Comparison of ENCODE assay signal across 21 cellular contexts in genomic region chr3:38544926-38545325, GRCh38.
"Had no signal": no experiment of that assay in that cellular context is flagged by ENCODE, and none has a peak within 500 bp of the region (broad histone marks: within the 10 kb centered on the region; RNA-seq: fewer than 3 reads in every experiment).

No MANE protein-coding gene starts in this region.

- H3K27ac ChIP-seq: ascending aorta, breast epithelium, colonic mucosa, esophagus squamous epithelium, gastroesophageal sphincter, lower lobe of right lung, parathyroid adenoma, right lobe of liver, testis had no signal

- H3K4me3 ChIP-seq: ascending aorta, breast epithelium, colonic mucosa, esophagus squamous epithelium, gastroesophageal sphincter, lower lobe of right lung, right lobe of liver, smooth muscle cell, testis had no signal

- H3K9me3 ChIP-seq: ascending aorta, breast epithelium, colonic mucosa, esophagus squamous epithelium, gastroesophageal sphincter, lower lobe of right lung, right lobe of liver, testis had no signal

- H3K4me1 Mint-ChIP-seq: activated naive CD4-positive, alpha-beta T cell treated with anti-CD3 and anti-CD28 coated beads, Interleukin-2, amount 50 U/mL, for 24 hours had no signal

- H3K27me3 Mint-ChIP-seq: activated naive CD4-positive, alpha-beta T cell treated with anti-CD3 and anti-CD28 coated beads, Interleukin-2, amount 50 U/mL, for 24 hours had no signal

- ATAC-seq: gastroesophageal sphincter; left colon; lower lobe of right lung; natural killer cell treated with Interleukin-12 subunit alpha and Interleukin-12 subunit beta and Interleukin-15 and Interleukin-18, amount 100 ng/mL, for 72 hours; right lobe of liver; WTC11 had no signal

- H3K36me3 ChIP-seq: ascending aorta, breast epithelium, colonic mucosa, esophagus squamous epithelium, gastroesophageal sphincter, lower lobe of right lung, right lobe of liver had no signal

- H3K27me3 ChIP-seq: ascending aorta, breast epithelium, colonic mucosa, esophagus squamous epithelium, gastroesophageal sphincter, right lobe of liver, testis had no signal

- H3K4me3 Mint-ChIP-seq: activated naive CD4-positive, alpha-beta T cell treated with anti-CD3 and anti-CD28 coated beads, Interleukin-2, amount 50 U/mL, for 24 hours; natural killer cell treated with Interleukin-12 subunit alpha and Interleukin-12 subunit beta and Interleukin-15 and Interleukin-18, amount 100 ng/mL, for 72 hours; WTC11 had no signal

- DNase-seq: activated gamma-delta T cell treated with Interleukin-2 at 50 U/mL for 16 hours; activated T-cell treated with anti-CD3 and anti-CD28 coated beads for 4 hours; colonic mucosa; esophagus squamous epithelium; left colon; lower lobe of right lung; right lobe of liver; stimulated activated CD4-positive, alpha-beta T cell treated with anti-CD3 and anti-CD28 coated beads, Interleukin-2, amount 100 ng/mL, for 48 hours; stimulated activated CD8-positive, alpha-beta memory T cell treated with anti-CD3 and anti-CD28 coated beads, Interleukin-4, amount 100 ng/mL, for 48 hours; stimulated activated naive CD4-positive, alpha-beta T cell; T-helper 9 cell; testis; trophoblast cell had no signal

- H3K27ac Mint-ChIP-seq: activated naive CD4-positive, alpha-beta T cell treated with anti-CD3 and anti-CD28 coated beads, Interleukin-2, amount 50 U/mL, for 24 hours; natural killer cell treated with Interleukin-12 subunit alpha and Interleukin-12 subunit beta and Interleukin-15 and Interleukin-18, amount 100 ng/mL, for 72 hours; WTC11 had no signal

- H3K4me2 ChIP-seq: smooth muscle cell had no signal

- H3K36me3 Mint-ChIP-seq: activated naive CD4-positive, alpha-beta T cell treated with anti-CD3 and anti-CD28 coated beads, Interleukin-2, amount 50 U/mL, for 24 hours; natural killer cell treated with Interleukin-12 subunit alpha and Interleukin-12 subunit beta and Interleukin-15 and Interleukin-18, amount 100 ng/mL, for 72 hours had no signal

- H3K9ac ChIP-seq: parathyroid adenoma had no signal

- H3K4me1 ChIP-seq: ascending aorta, breast epithelium, colonic mucosa, esophagus squamous epithelium, gastroesophageal sphincter, lower lobe of right lung, parathyroid adenoma, right lobe of liver, testis had no signal

- H3K9me3 Mint-ChIP-seq: activated naive CD4-positive, alpha-beta T cell treated with anti-CD3 and anti-CD28 coated beads, Interleukin-2, amount 50 U/mL, for 24 hours; natural killer cell treated with Interleukin-12 subunit alpha and Interleukin-12 subunit beta and Interleukin-15 and Interleukin-18, amount 100 ng/mL, for 72 hours; WTC11 had no signal
